9 cellular contexts compared by ENCODE assay signal in genomic region chr3:99866167-99866810, GRCh38. TPM values are rescaled to one million over a fixed set of nuclear protein-coding genes. Genes with fewer than 3 reads are reported as not detected.
DNase-seq lines count a peak whose midpoint lies in the region; ATAC-seq and TF ChIP-seq lines count a peak whose summit lies in the region.
"Had no signal": no experiment of that assay in that cellular context is flagged by ENCODE, and none has a peak within 500 bp of the region (broad histone marks: within the 10 kb centered on the region; RNA-seq: fewer than 3 reads in every experiment).

No MANE protein-coding gene starts in this region.

- H3K4me3 Mint-ChIP-seq in activated T-helper 1 cell treated with anti-CD3 and anti-CD28 coated beads, Interleukin-12 subunit alpha, Interleukin-12 subunit beta, Interleukin-2, Interleukin-4 antibody, amounts not matched to agents 30 ng/mL and 10 ng/mL and 1 ng/mL, durations not matched to agents 14 hours and 24 hours and 36 hours = peak overlapping the region; percentile 70
- peak overlapping the region in 3 of 10 donors; percentile 16 to 79 (median 19) for H3K4me3 Mint-ChIP-seq in naive thymus-derived CD4-positive, alpha-beta T cell

- DNase-seq in HCEC 1CT = peak; percentile 81
- DNase-seq in activated T-helper 1 cell treated with anti-CD3 and anti-CD28 coated beads, Interleukin-12 subunit alpha, Interleukin-12 subunit beta, Interleukin-2, Interleukin-4 antibody, amounts not matched to agents 30 ng/mL and 10 ng/mL and 1 ng/mL, durations not matched to agents 14 hours and 24 hours and 36 hours (ENCODE audit: low spot score) = peak; percentile 30
- DNase-seq in naive thymus-derived CD4-positive, alpha-beta T cell = peak in 1 of 9 donors; percentile 28
- DNase-seq in NCI-H446 (lab: John Stamatoyannopoulos, UW) = no peak
- DNase-seq in stimulated activated CD4-positive, alpha-beta T cell treated with anti-CD3 and anti-CD28 coated beads, Interleukin-2, amount 100 ng/mL, for 24 hours = no peak
- no peak for DNase-seq in lower leg skin (ENCODE audit: low spot score in 2 of 2)

- WGBS in lower leg skin, 2 donors = 42% methylated on average over 3 of the region's 3 CpGs

- H3K9ac ChIP-seq in BLaER1 treated with 17β-estradiol and CSF1 and Interleukin-3, amounts not matched to agents 10 nM and 100 nM = no peak overlapping the region

- peak overlapping the region; percentile 92 for H3K27ac Mint-ChIP-seq in activated T-helper 1 cell treated with anti-CD3 and anti-CD28 coated beads, Interleukin-12 subunit alpha, Interleukin-12 subunit beta, Interleukin-2, Interleukin-4 antibody, amounts not matched to agents 30 ng/mL and 10 ng/mL and 1 ng/mL, durations not matched to agents 14 hours and 24 hours and 36 hours
- H3K27ac Mint-ChIP-seq in naive thymus-derived CD4-positive, alpha-beta T cell = peak overlapping the region in 3 of 9 donors; percentile 6 to 89 (median 70)

- CTCF ChIA-PET in naive thymus-derived CD4-positive, alpha-beta T cell (lab: Charles Lee) = no interaction called here

- no peak for TF ChIP-seq POLR2A in lower leg skin (IDR thresholded peaks at IDR 0.05)

- peaks cover 31% of the 10 kb centered on the region for H3K36me3 Mint-ChIP-seq in activated T-helper 1 cell treated with anti-CD3 and anti-CD28 coated beads, Interleukin-12 subunit alpha, Interleukin-12 subunit beta, Interleukin-2, Interleukin-4 antibody, amounts not matched to agents 30 ng/mL and 10 ng/mL and 1 ng/mL, durations not matched to agents 14 hours and 24 hours and 36 hours (ENCODE audit: low read depth)
- peaks cover 5 to 24% (median 10%) of the 10 kb centered on the region in 5 donors for H3K36me3 Mint-ChIP-seq in naive thymus-derived CD4-positive, alpha-beta T cell

- intact Hi-C loops in activated T-helper 1 cell treated with anti-CD3 and anti-CD28 coated beads, Interleukin-12 subunit alpha, Interleukin-12 subunit beta, Interleukin-2, Interleukin-4 antibody, amounts not matched to agents 30 ng/mL and 10 ng/mL and 1 ng/mL, durations not matched to agents 14 hours and 24 hours and 36 hours (cut with micrococcal nuclease) = loop anchor here (1.0 to 2.0 kb wide), 3 partner anchors 9 to 221 kb away; no protein-coding TSS in a partner anchor
- intact Hi-C loops in naive thymus-derived CD4-positive, alpha-beta T cell (cut with micrococcal nuclease) = loop anchor here in 1 of 2 donors (2.0 kb wide), 2 partner anchors 207 to 345 kb away; no protein-coding TSS in a partner anchor
- intact Hi-C loops in lower leg skin (cut with DNase I; ENCODE audit: low total_unique reads) = no loop called here

- no peak overlapping the region for H3K27ac ChIP-seq in BLaER1 treated with 17β-estradiol and CSF1 and Interleukin-3, amounts not matched to agents 10 nM and 100 nM
- H3K27ac ChIP-seq in naive thymus-derived CD4-positive, alpha-beta T cell (ENCODE audit: low read depth, low read length) = no peak overlapping the region

- H3K4me1 ChIP-seq in BLaER1 treated with 17β-estradiol and CSF1 and Interleukin-3, amounts not matched to agents 10 nM and 100 nM = peaks cover 9 to 13% (median 11%) of the 10 kb centered on the region in 10 experiments
- peaks cover 0 to 8% of the 10 kb centered on the region in 2 donors for H3K4me1 ChIP-seq in naive thymus-derived CD4-positive, alpha-beta T cell (ENCODE audit: control insufficient read depth in 2 of 2, insufficient read depth in 2 of 2, low read length in 2 of 2)

- POLR2A ChIA-PET in naive thymus-derived CD4-positive, alpha-beta T cell (lab: Charles Lee) = no interaction called here

- ATAC-seq in naive thymus-derived CD4-positive, alpha-beta T cell = peak; percentile 42
- no peak for ATAC-seq in HG02678 (IDR thresholded peaks at IDR 0.05; ENCODE audit: unreplicated experiment)
- ATAC-seq: sciatic nerve had no signal

- peak overlapping the region; percentile 3 to 50 (median 21); a peak in 15 of 22 replicates for H3K4me2 ChIP-seq in BLaER1 treated with 17β-estradiol and CSF1 and Interleukin-3, amounts not matched to agents 10 nM and 100 nM

- H3K4me3 ChIP-seq in BLaER1 treated with 17β-estradiol and CSF1 and Interleukin-3, amounts not matched to agents 10 nM and 100 nM = no peak overlapping the region
- no peak overlapping the region for H3K4me3 ChIP-seq in naive thymus-derived CD4-positive, alpha-beta T cell (ENCODE audit: low read length)
- H3K4me3 ChIP-seq in lower leg skin (ENCODE audit: low read depth, poor library complexity, severe bottlenecking) = no peak overlapping the region

- TF ChIP-seq CTCF in lower leg skin (IDR thresholded peaks at IDR 0.05) = no peak

- H3K27me3 ChIP-seq in BLaER1 treated with 17β-estradiol and CSF1 and Interleukin-3, amounts not matched to agents 10 nM and 100 nM = peaks cover 0 to 3% (median 0%) of the 10 kb centered on the region in 11 experiments; a peak in 2 of 22 replicates
- H3K27me3 ChIP-seq in naive thymus-derived CD4-positive, alpha-beta T cell (ENCODE audit: control insufficient read depth in 2 of 2, insufficient read depth in 2 of 2, low read length in 2 of 2) = no peaks in the 10 kb centered on the region

- peaks cover 95% of the 10 kb centered on the region for H3K4me1 Mint-ChIP-seq in activated T-helper 1 cell treated with anti-CD3 and anti-CD28 coated beads, Interleukin-12 subunit alpha, Interleukin-12 subunit beta, Interleukin-2, Interleukin-4 antibody, amounts not matched to agents 30 ng/mL and 10 ng/mL and 1 ng/mL, durations not matched to agents 14 hours and 24 hours and 36 hours (ENCODE audit: low read depth)
- H3K4me1 Mint-ChIP-seq in naive thymus-derived CD4-positive, alpha-beta T cell = peaks cover 17 to 75% (median 28%) of the 10 kb centered on the region in 7 donors

- peaks cover 0 to 17% (median 8%) of the 10 kb centered on the region in 11 experiments; a peak in 10 of 22 replicates for H3K36me3 ChIP-seq in BLaER1 treated with 17β-estradiol and CSF1 and Interleukin-3, amounts not matched to agents 10 nM and 100 nM
- H3K36me3 ChIP-seq in naive thymus-derived CD4-positive, alpha-beta T cell (ENCODE audit: control insufficient read depth in 2 of 3, insufficient read depth in 3 of 3, low read length in 3 of 3) = no peaks in the 10 kb centered on the region

- peaks cover 0 to 97% (median 49%) of the 10 kb centered on the region in 11 experiments; a peak in 14 of 22 replicates for H4K20me1 ChIP-seq in BLaER1 treated with 17β-estradiol and CSF1 and Interleukin-3, amounts not matched to agents 10 nM and 100 nM

- H3K9me3 ChIP-seq in BLaER1 treated with 17β-estradiol and CSF1 and Interleukin-3, amounts not matched to agents 10 nM and 100 nM (replicated peaks in 1 of 11) = no peaks in the 10 kb centered on the region
- no peaks in the 10 kb centered on the region for H3K9me3 ChIP-seq in naive thymus-derived CD4-positive, alpha-beta T cell (ENCODE audit: control insufficient read depth in 2 of 3, low read length in 3 of 3)

- H3K9me3 Mint-ChIP-seq in activated T-helper 1 cell treated with anti-CD3 and anti-CD28 coated beads, Interleukin-12 subunit alpha, Interleukin-12 subunit beta, Interleukin-2, Interleukin-4 antibody, amounts not matched to agents 30 ng/mL and 10 ng/mL and 1 ng/mL, durations not matched to agents 14 hours and 24 hours and 36 hours = no peaks in the 10 kb centered on the region
- no peaks in the 10 kb centered on the region for H3K9me3 Mint-ChIP-seq in naive thymus-derived CD4-positive, alpha-beta T cell

- no peaks in the 10 kb centered on the region for H3K27me3 Mint-ChIP-seq in activated T-helper 1 cell treated with anti-CD3 and anti-CD28 coated beads, Interleukin-12 subunit alpha, Interleukin-12 subunit beta, Interleukin-2, Interleukin-4 antibody, amounts not matched to agents 30 ng/mL and 10 ng/mL and 1 ng/mL, durations not matched to agents 14 hours and 24 hours and 36 hours (ENCODE audit: insufficient read depth)
- no peaks in the 10 kb centered on the region for H3K27me3 Mint-ChIP-seq in naive thymus-derived CD4-positive, alpha-beta T cell

RNA-seq across cellular contexts. Expression of gene CMSS1, which starts 48.6 kb away (rescaled TPM):
- 108 and 121 TPM in 2 replicates for total RNA-seq in activated T-helper 1 cell treated with anti-CD3 and anti-CD28 coated beads, Interleukin-12 subunit alpha, Interleukin-12 subunit beta, Interleukin-2, Interleukin-4 antibody, amounts not matched to agents 30 ng/mL and 10 ng/mL and 1 ng/mL, durations not matched to agents 14 hours and 24 hours and 36 hours
- 10 to 100 TPM; 14.9 to 47.7 (median 18.2) TPM for total RNA-seq in naive thymus-derived CD4-positive, alpha-beta T cell
- 10 to 100 TPM; 22.4 to 25.6 TPM for polyA plus RNA-seq in naive thymus-derived CD4-positive, alpha-beta T cell
- 10 to 100 TPM in 1 of 4 donors, 1 to 10 TPM in 3; 3.7 to 13.2 (median 7.5) TPM for total RNA-seq in lower leg skin

Comparison
In these comparisons a context has a peak if more than half of its experiments do, and no peak if none do; other contexts are left out.
1. DNase-seq: peak in HCEC 1CT (single experiment) and activated T-helper 1 cell treated with anti-CD3 and anti-CD28 coated beads, Interleukin-12 subunit alpha, Interleukin-12 subunit beta, Interleukin-2, Interleukin-4 antibody, amounts not matched to agents 30 ng/mL and 10 ng/mL and 1 ng/mL, durations not matched to agents 14 hours and 24 hours and 36 hours (single experiment); none in NCI-H446 (0 of 2), stimulated activated CD4-positive, alpha-beta T cell treated with anti-CD3 and anti-CD28 coated beads, Interleukin-2, amount 100 ng/mL, for 24 hours (0 of 2) and lower leg skin (0 of 2).